ENCODE assay signal across 8 cellular contexts in the genomic region with DNA sequence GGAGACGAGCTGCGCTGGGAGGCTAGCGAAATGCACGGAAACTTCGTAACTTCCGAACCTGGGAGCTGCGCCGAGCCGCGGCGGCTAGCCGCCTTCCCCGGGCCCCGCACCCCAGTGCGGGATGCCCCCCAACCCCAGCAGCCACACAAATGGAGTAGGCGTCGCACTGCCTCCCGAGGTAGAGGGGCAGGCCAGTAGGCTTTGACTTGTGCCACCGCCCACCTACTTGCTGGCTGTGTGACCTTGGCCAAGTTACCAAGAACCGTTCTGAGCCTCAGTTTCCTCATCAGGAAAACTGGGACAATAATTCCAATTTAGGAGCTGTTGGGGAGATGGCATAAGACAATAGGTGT. TPM values are rescaled to one million over a fixed set of nuclear protein-coding genes. Genes with fewer than 3 reads are reported as not detected.
A peak's percentile ranks its signal among the peaks of the same experiment; 100 is the strongest.
DNase-seq lines count a peak whose midpoint lies in the region; ATAC-seq, FAIRE-seq and TF ChIP-seq lines count a peak whose summit lies in the region.

No MANE protein-coding gene starts in this region.

- no peak overlapping the region for H3K9ac ChIP-seq in H9 (ENCODE audit: extremely low read depth, insufficient read length, low read length)

- DNase-seq in H9 (no peak), WTC11 (ENCODE audit: low spot score) (no peak), iPS DF 6.9 (ENCODE audit: low read depth, low spot score) (no peak), small intestine (no peak), NCI-H1694 (lab: John Stamatoyannopoulos, UW) (no peak)

- H4K20me1 ChIP-seq in H9 (ENCODE audit: control insufficient read depth, insufficient read depth, insufficient read length), result no peaks in the 10 kb centered on the region

- no peak overlapping the region for H3K18ac ChIP-seq in H9 (ENCODE audit: insufficient read length, low read depth, low read length)

- H2BK15ac ChIP-seq in H9 (ENCODE audit: low read depth, low read length), result no peak overlapping the region

- H2BK5ac ChIP-seq in H9 (ENCODE audit: insufficient read length, low read length), result no peak overlapping the region

- no peak for TF ChIP-seq CTCF in H9 (conservative IDR thresholded peaks at IDR 0.05)
- TF ChIP-seq CTCF in WTC11 (IDR thresholded peaks at IDR 0.05), result no peak

- no peak overlapping the region for H3K27ac ChIP-seq in H9 (ENCODE audit: insufficient read length, low read depth, low read length)
- H3K27ac ChIP-seq in iPS DF 6.9 (ENCODE audit: low read length), result no peak overlapping the region
- peak overlapping the region; percentile 80 to 84 for H3K27ac ChIP-seq in small intestine (ENCODE audit: low read depth in 1 of 2, low read length in 1 of 2)

- H2BK20ac ChIP-seq in H9 (ENCODE audit: low read depth, low read length, poor library complexity, severe bottlenecking), result no peak overlapping the region

- H3K36me3 ChIP-seq in iPS DF 6.9 (ENCODE audit: control insufficient read depth, insufficient read depth, low read length), result no peaks in the 10 kb centered on the region
- no peaks in the 10 kb centered on the region for H3K36me3 ChIP-seq in small intestine (ENCODE audit: control insufficient read depth in 2 of 2, insufficient read depth in 2 of 2, low read length in 2 of 2)

- H3K27me3 ChIP-seq in H9 (ENCODE audit: insufficient read depth, low read length), result no peaks in the 10 kb centered on the region
- H3K27me3 ChIP-seq in iPS DF 6.9 (ENCODE audit: control insufficient read depth, insufficient read depth, low read length), result no peaks in the 10 kb centered on the region
- no peaks in the 10 kb centered on the region for H3K27me3 ChIP-seq in small intestine (ENCODE audit: control insufficient read depth in 2 of 2, insufficient read depth in 2 of 2, low read length in 2 of 2)

- H3K27me3 Mint-ChIP-seq in H9 (ENCODE audit: low read depth) (peaks cover 9% of the 10 kb centered on the region), WTC11 (ENCODE audit: low read depth) (no peaks in the 10 kb centered on the region; the same call in 1 of the 2 replicates)

- no peak overlapping the region for H4K8ac ChIP-seq in H9 (replicated peaks; ENCODE audit: insufficient read length, low read depth, low read length)

- H2BK120ac ChIP-seq in H9 (ENCODE audit: low read depth, low read length, poor library complexity, severe bottlenecking), result no peak overlapping the region

- H3K4me3 ChIP-seq in iPS DF 6.9 (ENCODE audit: low read length) (peak overlapping the region; percentile 98; the same call in 1 of the 2 replicates), small intestine (ENCODE audit: low read depth in 1 of 2, low read length in 2 of 2) (peak overlapping the region; percentile 58 to 95)

- no peak overlapping the region for H3K14ac ChIP-seq in H9 (ENCODE audit: insufficient read depth, low read length)

- WGBS in H9 (ENCODE audit: extremely low coverage, insufficient read length, low lambda C conversion rate), result no CpG with 5 or more reads among the region's 20 CpGs
- no CpG with 5 or more reads among the region's 20 CpGs for whole genome bisulfite sequencing in iPS DF 6.9 (ENCODE audit: insufficient coverage, insufficient read length)
- WGBS in small intestine, 3 donors, result 0 to 1% (median 1%) methylated on average over 18 to 20 of the region's 20 CpGs

- H2AFZ ChIP-seq in H9 (ENCODE audit: low read length), result no peak overlapping the region

- peak overlapping the region; percentile 37 for H3K4me2 ChIP-seq in H9 (ENCODE audit: insufficient read depth, insufficient read length, low read length)

- H3K27ac Mint-ChIP-seq in H9, result no peak overlapping the region
- H3K27ac Mint-ChIP-seq in WTC11, result no peak overlapping the region

- H3K36me3 Mint-ChIP-seq in H9 (ENCODE audit: insufficient read depth in 1 of 3, low read depth in 3 of 3) (no peaks in the 10 kb centered on the region), WTC11 (no peaks in the 10 kb centered on the region)

- no peak overlapping the region for H4K5ac ChIP-seq in H9 (ENCODE audit: insufficient read length, low read depth, low read length)

- H3K4ac ChIP-seq in H9 (ENCODE audit: low read depth, low read length), result no peak overlapping the region

- H3K4me3 Mint-ChIP-seq in H9 (peak overlapping the region; percentile 57 to 80), WTC11 (peak overlapping the region; percentile 67)

- H3K79me1 ChIP-seq in H9 (ENCODE audit: insufficient read depth, low read depth, low read length, poor library complexity, severe bottlenecking), result no peaks in the 10 kb centered on the region

- H2BK12ac ChIP-seq in H9 (ENCODE audit: insufficient read length, low read depth, low read length), result no peak overlapping the region

- FAIRE-seq in small intestine (lab: Jason Lieb, UNC), result no peak

- POLR2A ChIA-PET in WTC11 (lab: Charles Lee), result interaction anchor here (0.5 to 0.6 kb wide), 2 partner anchors 66 to 69 kb away, joined by 3 read pairs; no protein-coding TSS in a partner anchor

- peaks cover 15% of the 10 kb centered on the region for H3K23me2 ChIP-seq in H9 (ENCODE audit: insufficient read length, low read depth, low read length, poor library complexity, severe bottlenecking)

- H3K4me1 Mint-ChIP-seq in H9 (peaks cover 34 to 40% of the 10 kb centered on the region in 2 experiments), WTC11 (peaks cover 40% of the 10 kb centered on the region)

- H3K9me3 ChIP-seq in H9 (ENCODE audit: control insufficient read depth, low read depth, low read length) (no peaks in the 10 kb centered on the region), iPS DF 6.9 (ENCODE audit: control insufficient read depth, insufficient read depth, low read length) (no peaks in the 10 kb centered on the region), small intestine (ENCODE audit: control insufficient read depth, low read depth) (no peaks in the 10 kb centered on the region)

- H4K91ac ChIP-seq in H9 (ENCODE audit: insufficient read length, low read depth, low read length), result no peak overlapping the region

- no peak overlapping the region for H2AK5ac ChIP-seq in H9 (ENCODE audit: insufficient read length, low read length)

- H3K4me1 ChIP-seq in H9 (ENCODE audit: insufficient read depth, low read length) (peaks cover 10% of the 10 kb centered on the region; the same call in 1 of the 2 replicates), iPS DF 6.9 (ENCODE audit: control insufficient read depth, insufficient read depth, low read length) (peaks cover 4% of the 10 kb centered on the region), small intestine (ENCODE audit: control insufficient read depth in 2 of 2, insufficient read depth in 1 of 2, low read depth in 1 of 2, low read length in 1 of 2) (peaks cover 0 to 5% of the 10 kb centered on the region in 2 donors)

- ATAC-seq in WTC11, result no peak
- no peak for ATAC-seq in HG03378 (IDR thresholded peaks at IDR 0.05; ENCODE audit: unreplicated experiment)
- ATAC-seq in HG03159 (IDR thresholded peaks at IDR 0.05; ENCODE audit: unreplicated experiment), result no peak
- no peak for ATAC-seq in HG02588 (IDR thresholded peaks at IDR 0.05; ENCODE audit: unreplicated experiment)

- CTCF ChIA-PET in WTC11 (lab: Charles Lee), result interaction anchor here (0.6 to 2.2 kb wide), 5 partner anchors 34 to 157 kb away, joined by 3 to 11 read pairs (median 3); no protein-coding TSS in a partner anchor

- H3K9me3 Mint-ChIP-seq in H9 (no peaks in the 10 kb centered on the region), WTC11 (no peaks in the 10 kb centered on the region)

- H3K23ac ChIP-seq in H9 (ENCODE audit: insufficient read length, low read depth, low read length), result no peak overlapping the region

- H3K56ac ChIP-seq in H9 (ENCODE audit: insufficient read length, low read depth, low read length), result no peak overlapping the region

- peaks cover 14% of the 10 kb centered on the region; the same call in 1 of the 2 replicates for H3K79me2 ChIP-seq in H9 (ENCODE audit: insufficient read depth, low read length)

- H3T11ph ChIP-seq in H9 (ENCODE audit: low read length), result no peak overlapping the region

TF ChIP-seq in WTC11, 78 proteins besides CTCF, POLR2A, EP300 and RAD21:
- TF ChIP-seq ZBTB21 (CRISPR knock-in tag; IDR thresholded peaks at IDR 0.05; ENCODE audit: borderline replicate concordance), result 0 out of 2 replicates have a peak, but pooled peaks have one; percentile 3
- no peak for TF ChIP-seq AR (CRISPR knock-in tag; IDR thresholded peaks at IDR 0.05)
- 0 out of 2 replicates have a peak, but pooled peaks have one; percentile 14 for TF ChIP-seq TP53 (CRISPR knock-in tag; IDR thresholded peaks at IDR 0.05)
- TF ChIP-seq E2F4 (CRISPR knock-in tag; IDR thresholded peaks at IDR 0.05; ENCODE audit: borderline replicate concordance, low read depth), result no peak
- 0 out of 2 replicates have a peak, but pooled peaks have one; percentile 42 for TF ChIP-seq ESRRA (CRISPR knock-in tag; IDR thresholded peaks at IDR 0.05; ENCODE audit: borderline replicate concordance)

RNA-seq across cellular contexts. Expression of gene STRBP, which starts 0.5 kb away (rescaled TPM):
- 69.9 and 74.0 TPM in 2 replicates for total RNA-seq in H9 (2021)
- 90.9 to 102 TPM (median 96.3 TPM) in 3 replicates for total RNA-seq in WTC11 (2021)
- polyA plus RNA-seq in small intestine, result 10 to 100 TPM; 13.8 to 23.0 (median 22.9) TPM

Comparison
In these comparisons a context has a peak if more than half of its experiments do, and no peak if none do; other contexts are left out.
1. H3K27ac ChIP-seq: peak in small intestine (2 of 2); none in H9 (single experiment) and iPS DF 6.9 (single experiment).